Comparison of ENCODE assay signal across 10 cellular contexts in the genomic region with DNA sequence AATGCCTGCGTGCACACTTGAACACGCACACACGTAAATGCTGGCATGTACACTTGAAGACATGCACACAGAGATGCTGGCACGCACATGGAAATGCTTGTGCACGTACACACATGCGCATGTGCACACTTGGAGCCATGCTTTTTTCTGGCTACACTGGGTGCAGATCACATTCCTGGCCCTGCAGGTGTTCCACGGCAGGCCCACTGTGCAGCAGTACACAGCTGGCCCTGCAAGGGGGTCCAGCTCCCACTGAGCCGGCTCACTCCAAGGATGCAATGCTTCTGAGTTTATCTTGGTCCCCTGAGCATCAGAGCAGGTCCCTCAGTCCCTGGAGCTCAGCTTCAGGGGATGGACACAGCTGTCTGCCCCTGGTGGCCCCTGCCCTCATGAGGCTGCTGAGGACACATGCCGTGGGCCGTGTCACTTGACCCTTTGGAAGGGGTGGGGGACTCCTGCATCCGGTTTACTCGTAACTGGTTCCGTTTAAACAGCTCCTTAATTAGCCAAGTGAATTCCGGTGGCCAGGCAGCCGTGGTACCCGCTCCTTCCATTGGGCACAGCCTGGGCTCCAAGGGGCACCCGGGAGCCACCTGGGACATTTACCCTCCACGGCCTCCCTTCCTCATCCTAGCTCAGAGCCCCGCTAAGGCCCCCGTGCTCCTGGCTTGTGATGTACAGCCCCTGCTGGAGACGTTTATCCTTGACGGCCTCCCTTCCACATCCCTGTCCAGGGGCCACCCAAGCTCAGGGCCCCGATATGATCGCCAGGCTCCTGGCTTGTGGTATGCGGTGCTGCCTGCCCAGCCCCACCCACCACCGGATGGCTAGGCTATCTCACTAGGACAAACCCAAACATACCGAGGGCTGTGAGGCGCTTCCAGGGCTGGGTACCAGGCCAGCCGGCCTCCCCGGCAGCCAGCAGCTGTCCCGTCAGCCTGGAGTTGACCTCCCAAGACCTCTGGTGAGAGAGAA.
"Had no signal": no experiment of that assay in that cellular context is flagged by ENCODE, and none has a peak within 500 bp of the region (broad histone marks: within the 10 kb centered on the region; RNA-seq: fewer than 3 reads in every experiment).

No MANE protein-coding gene starts in this region.

- H3K27me3 ChIP-seq: gastrocnemius medialis had no signal

- H3K4me1 Mint-ChIP-seq: activated B cell treated with CpG ODN at 0.5 μM for 24 hours; activated naive CD4-positive, alpha-beta T cell treated with anti-CD3 and anti-CD28 coated beads, Interleukin-2, amount 10 ng/mL, durations not matched to agents 7 days and 5 days had no signal

- H3K4me1 ChIP-seq: gastrocnemius medialis had no signal

- ATAC-seq: gastrocnemius medialis had no signal

- H3K4me3 ChIP-seq: gastrocnemius medialis, tibial nerve had no signal

- H3K27me3 Mint-ChIP-seq: activated B cell treated with CpG ODN at 0.5 μM for 24 hours had no signal

- H3K4me3 Mint-ChIP-seq: activated B cell treated with CpG ODN at 0.5 μM for 24 hours; activated naive CD4-positive, alpha-beta T cell treated with anti-CD3 and anti-CD28 coated beads, Interleukin-2, amount 10 ng/mL, durations not matched to agents 7 days and 5 days; nephron progenitor cell had no signal

- H3K9me3 Mint-ChIP-seq: activated B cell treated with CpG ODN at 0.5 μM for 24 hours; activated naive CD4-positive, alpha-beta T cell treated with anti-CD3 and anti-CD28 coated beads, Interleukin-2, amount 10 ng/mL, durations not matched to agents 7 days and 5 days; nephron progenitor cell had no signal

- H3K36me3 ChIP-seq: gastrocnemius medialis had no signal

- H3K27ac Mint-ChIP-seq: activated B cell treated with CpG ODN at 0.5 μM for 24 hours; activated naive CD4-positive, alpha-beta T cell treated with anti-CD3 and anti-CD28 coated beads, Interleukin-2, amount 10 ng/mL, durations not matched to agents 7 days and 5 days; nephron progenitor cell had no signal

- H3K9me3 ChIP-seq: gastrocnemius medialis, tibial nerve had no signal

- H3K27ac ChIP-seq: gastrocnemius medialis, tibial nerve had no signal

- DNase-seq: activated B cell treated with CpG ODN at 0.5 μM for 24 hours; activated naive CD4-positive, alpha-beta T cell treated with anti-CD3 and anti-CD28 coated beads, Interleukin-2, amount 10 ng/mL, durations not matched to agents 7 days and 5 days; erythroblast; gastrocnemius medialis; mesendoderm; nephron progenitor cell; stimulated activated CD4-positive, alpha-beta T cell treated with anti-CD3 and anti-CD28 coated beads, Interleukin-4, amount 100 ng/mL, for 1 hour; stimulated activated naive CD4-positive, alpha-beta T cell; SW 1271 had no signal

- H3K36me3 Mint-ChIP-seq: activated naive CD4-positive, alpha-beta T cell treated with anti-CD3 and anti-CD28 coated beads, Interleukin-2, amount 10 ng/mL, durations not matched to agents 7 days and 5 days had no signal
